Comparison of ENCODE assay signal across 8 cellular contexts in the genomic region with DNA sequence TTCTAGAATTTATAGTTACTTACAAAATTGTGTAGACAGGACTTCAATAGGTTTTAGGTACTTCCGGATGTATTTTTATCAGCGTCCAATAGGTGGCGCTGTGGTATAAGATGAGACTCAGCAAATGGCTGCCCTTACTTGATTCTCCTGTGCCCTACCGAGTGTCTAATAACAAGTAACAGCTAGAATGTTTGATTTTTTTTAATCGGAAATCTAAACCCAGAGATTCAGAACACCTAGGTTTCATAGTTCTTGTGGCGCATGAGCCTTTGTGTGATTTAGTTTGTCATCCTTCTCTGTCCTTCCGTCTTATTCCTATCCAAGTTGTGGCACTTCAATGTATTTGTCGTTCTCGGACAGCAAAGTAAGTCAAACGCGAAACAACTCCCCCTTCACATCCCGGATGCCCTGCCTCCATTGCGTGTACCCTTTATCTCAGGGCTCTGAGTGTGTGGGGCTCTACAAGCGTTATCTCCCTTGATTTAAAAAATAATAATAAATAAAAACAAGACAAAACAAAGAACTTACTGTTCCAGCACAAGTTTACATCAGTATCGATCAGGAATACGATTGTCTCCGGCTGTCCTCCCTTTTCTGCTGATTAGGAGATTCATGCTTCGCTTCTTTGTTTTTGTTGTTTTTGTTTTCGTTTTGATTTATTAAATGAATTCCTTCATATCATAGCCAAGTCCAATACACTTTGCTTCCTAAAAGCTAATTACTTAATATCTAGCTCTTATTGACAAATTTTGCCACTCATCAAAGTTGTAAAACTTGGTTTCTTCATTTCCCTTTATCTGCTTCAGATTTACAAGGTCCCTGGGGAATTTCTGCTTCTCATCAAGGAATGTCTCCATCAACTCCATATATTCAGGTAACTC. TPM values are rescaled to one million over a fixed set of nuclear protein-coding genes. Genes with fewer than 3 reads are reported as not detected.
DNase-seq lines count a peak whose midpoint lies in the region; ATAC-seq and TF ChIP-seq lines count a peak whose summit lies in the region.

No MANE protein-coding gene starts in this region.

- no peaks in the 10 kb centered on the region for H3K9me3 Mint-ChIP-seq in activated CD4-positive, alpha-beta T cell treated with anti-CD3 and anti-CD28 coated beads, Interleukin-2, amount 10 ng/mL, durations not matched to agents 24 days and 14 days
- no peaks in the 10 kb centered on the region for H3K9me3 Mint-ChIP-seq in dendritic cell treated with granulocyte-macrophage colony-stimulating factor and Interleukin-4, amounts not matched to agents 40 ng/mL and 50 ng/mL, for 4 days

- H3K9me3 ChIP-seq in BE2C (no peaks in the 10 kb centered on the region), liver (ENCODE audit: control insufficient read depth in 4 of 4, low read length in 3 of 4) (no peaks in the 10 kb centered on the region)

- H3K27ac ChIP-seq in liver (ENCODE audit: low read depth in 1 of 2, low read length in 2 of 2), result peak overlapping the region; percentile 84 to 86

- TF ChIP-seq CTCF in BE2C (IDR thresholded peaks at IDR 0.05; ENCODE audit: low read depth, low read length) (peak; percentile 80), liver (IDR thresholded peaks at IDR 0.05; ENCODE audit: low read depth, low read length, missing input control) (peak; percentile 89)

- peaks cover 10% of the 10 kb centered on the region for H3K4me1 Mint-ChIP-seq in activated CD4-positive, alpha-beta T cell treated with anti-CD3 and anti-CD28 coated beads, Interleukin-2, amount 10 ng/mL, durations not matched to agents 24 days and 14 days
- peaks cover 9% of the 10 kb centered on the region for H3K4me1 Mint-ChIP-seq in dendritic cell treated with granulocyte-macrophage colony-stimulating factor and Interleukin-4, amounts not matched to agents 40 ng/mL and 50 ng/mL, for 4 days (ENCODE audit: low read depth)

- H3K4me1 ChIP-seq in BE2C, result peaks cover 16% of the 10 kb centered on the region
- peaks cover 0 to 11% (median 6%) of the 10 kb centered on the region in 4 donors for H3K4me1 ChIP-seq in liver (ENCODE audit: control insufficient read depth in 4 of 4, insufficient read depth in 4 of 4, low read length in 3 of 4)

- no peaks in the 10 kb centered on the region for H3K36me3 ChIP-seq in BE2C
- no peaks in the 10 kb centered on the region for H3K36me3 ChIP-seq in liver (ENCODE audit: control insufficient read depth in 4 of 4, insufficient read depth in 3 of 4, low read depth in 1 of 4, low read length in 3 of 4)

- peak overlapping the region; percentile 63 for H3K4me3 ChIP-seq in BE2C (ENCODE audit: low read depth, low read length)
- peak overlapping the region; percentile 36 to 93 (median 81) for H3K4me3 ChIP-seq in liver (ENCODE audit: low read depth in 1 of 3, low read length in 3 of 3)

- H3K27me3 ChIP-seq in BE2C, result no peaks in the 10 kb centered on the region
- no peaks in the 10 kb centered on the region for H3K27me3 ChIP-seq in liver (ENCODE audit: control insufficient read depth in 4 of 4, insufficient read depth in 4 of 4, low read length in 3 of 4)

- ATAC-seq in HG03460 (IDR thresholded peaks at IDR 0.05; ENCODE audit: unreplicated experiment), result peak; percentile 89

- peak; percentile 93 to 97 for TF ChIP-seq RAD21 in liver (IDR thresholded peaks at IDR 0.05)

- no peaks in the 10 kb centered on the region for H3K27me3 Mint-ChIP-seq in activated CD4-positive, alpha-beta T cell treated with anti-CD3 and anti-CD28 coated beads, Interleukin-2, amount 10 ng/mL, durations not matched to agents 24 days and 14 days
- H3K27me3 Mint-ChIP-seq in dendritic cell treated with granulocyte-macrophage colony-stimulating factor and Interleukin-4, amounts not matched to agents 40 ng/mL and 50 ng/mL, for 4 days, result no peaks in the 10 kb centered on the region

- H3K27ac Mint-ChIP-seq in activated CD4-positive, alpha-beta T cell treated with anti-CD3 and anti-CD28 coated beads, Interleukin-2, amount 10 ng/mL, durations not matched to agents 24 days and 14 days, result peak overlapping the region; percentile 87
- peak overlapping the region; percentile 60 for H3K27ac Mint-ChIP-seq in dendritic cell treated with granulocyte-macrophage colony-stimulating factor and Interleukin-4, amounts not matched to agents 40 ng/mL and 50 ng/mL, for 4 days

- DNase-seq in BE2C (peak; percentile 71), GM19240 (ENCODE audit: insufficient read length, low spot score) (peak; percentile 43), NCI-H526 (lab: John Stamatoyannopoulos, UW) (peak; percentile 76 to 79)
- DNase-seq in activated CD4-positive, alpha-beta T cell treated with anti-CD3 and anti-CD28 coated beads, Interleukin-2, amount 10 ng/mL, durations not matched to agents 24 days and 14 days, result peak; percentile 94
- DNase-seq in stimulated activated CD4-positive, alpha-beta T cell treated with anti-CD3 and anti-CD28 coated beads, Interleukin-4, amount 100 ng/mL, for 4 hours, result peak; percentile 45 to 72

- peak overlapping the region; percentile 77 to 94 for H3K9ac ChIP-seq in liver (ENCODE audit: low read depth in 1 of 2, low read length in 2 of 2)

- WGBS in liver, result 3% methylated on average over 19 of the region's 19 CpGs

- peaks cover 2% of the 10 kb centered on the region for H3K36me3 Mint-ChIP-seq in activated CD4-positive, alpha-beta T cell treated with anti-CD3 and anti-CD28 coated beads, Interleukin-2, amount 10 ng/mL, durations not matched to agents 24 days and 14 days (ENCODE audit: low read depth)
- H3K36me3 Mint-ChIP-seq in dendritic cell treated with granulocyte-macrophage colony-stimulating factor and Interleukin-4, amounts not matched to agents 40 ng/mL and 50 ng/mL, for 4 days (ENCODE audit: low read depth), result no peaks in the 10 kb centered on the region

- H3K4me3 Mint-ChIP-seq in activated CD4-positive, alpha-beta T cell treated with anti-CD3 and anti-CD28 coated beads, Interleukin-2, amount 10 ng/mL, durations not matched to agents 24 days and 14 days, result peak overlapping the region; percentile 93
- peak overlapping the region; percentile 71 for H3K4me3 Mint-ChIP-seq in dendritic cell treated with granulocyte-macrophage colony-stimulating factor and Interleukin-4, amounts not matched to agents 40 ng/mL and 50 ng/mL, for 4 days

- intact Hi-C loops in activated CD4-positive, alpha-beta T cell treated with anti-CD3 and anti-CD28 coated beads, Interleukin-2, amount 10 ng/mL, durations not matched to agents 24 days and 14 days (cut with micrococcal nuclease), result loop anchor here (1.0 to 2.0 kb wide), 2 partner anchors 50 to 291 kb away; no protein-coding TSS in a partner anchor
- intact Hi-C loops in dendritic cell treated with granulocyte-macrophage colony-stimulating factor and Interleukin-4, amounts not matched to agents 40 ng/mL and 50 ng/mL, for 4 days (cut with micrococcal nuclease), result loop anchor here (2.0 kb wide), 1 partner anchor 290 kb away; a partner anchor contains a TSS

TF ChIP-seq in liver, 16 proteins besides CTCF, POLR2A, EP300 and RAD21 (continues in another document):
- TF ChIP-seq, protein P1, sequence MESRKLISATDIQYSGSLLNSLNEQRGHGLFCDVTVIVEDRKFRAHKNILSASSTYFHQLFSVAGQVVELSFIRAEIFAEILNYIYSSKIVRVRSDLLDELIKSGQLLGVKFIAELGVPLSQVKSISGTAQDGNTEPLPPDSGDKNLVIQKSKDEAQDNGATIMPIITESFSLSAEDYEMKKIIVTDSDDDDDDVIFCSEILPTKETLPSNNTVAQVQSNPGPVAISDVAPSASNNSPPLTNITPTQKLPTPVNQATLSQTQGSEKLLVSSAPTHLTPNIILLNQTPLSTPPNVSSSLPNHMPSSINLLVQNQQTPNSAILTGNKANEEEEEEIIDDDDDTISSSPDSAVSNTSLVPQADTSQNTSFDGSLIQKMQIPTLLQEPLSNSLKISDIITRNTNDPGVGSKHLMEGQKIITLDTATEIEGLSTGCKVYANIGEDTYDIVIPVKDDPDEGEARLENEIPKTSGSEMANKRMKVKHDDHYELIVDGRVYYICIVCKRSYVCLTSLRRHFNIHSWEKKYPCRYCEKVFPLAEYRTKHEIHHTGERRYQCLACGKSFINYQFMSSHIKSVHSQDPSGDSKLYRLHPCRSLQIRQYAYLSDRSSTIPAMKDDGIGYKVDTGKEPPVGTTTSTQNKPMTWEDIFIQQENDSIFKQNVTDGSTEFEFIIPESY (IDR thresholded peaks at IDR 0.05), result no peak
- TF ChIP-seq NR2F2 (IDR thresholded peaks at IDR 0.05), result no peak
- peak; percentile 7 to 49 for TF ChIP-seq GABPA (IDR thresholded peaks at IDR 0.05 in 1 of 2, conservative IDR thresholded peaks at IDR 0.05 in 1 of 2)
- TF ChIP-seq TAF1 (conservative IDR thresholded peaks at IDR 0.05), result peak; percentile 22
- TF ChIP-seq RXRA (IDR thresholded peaks at IDR 0.05), result peak; percentile 8 to 13
- TF ChIP-seq HNF4A (conservative IDR thresholded peaks at IDR 0.05), result peak in 1 of 2 donors; percentile 7
- TF ChIP-seq, protein P2, sequence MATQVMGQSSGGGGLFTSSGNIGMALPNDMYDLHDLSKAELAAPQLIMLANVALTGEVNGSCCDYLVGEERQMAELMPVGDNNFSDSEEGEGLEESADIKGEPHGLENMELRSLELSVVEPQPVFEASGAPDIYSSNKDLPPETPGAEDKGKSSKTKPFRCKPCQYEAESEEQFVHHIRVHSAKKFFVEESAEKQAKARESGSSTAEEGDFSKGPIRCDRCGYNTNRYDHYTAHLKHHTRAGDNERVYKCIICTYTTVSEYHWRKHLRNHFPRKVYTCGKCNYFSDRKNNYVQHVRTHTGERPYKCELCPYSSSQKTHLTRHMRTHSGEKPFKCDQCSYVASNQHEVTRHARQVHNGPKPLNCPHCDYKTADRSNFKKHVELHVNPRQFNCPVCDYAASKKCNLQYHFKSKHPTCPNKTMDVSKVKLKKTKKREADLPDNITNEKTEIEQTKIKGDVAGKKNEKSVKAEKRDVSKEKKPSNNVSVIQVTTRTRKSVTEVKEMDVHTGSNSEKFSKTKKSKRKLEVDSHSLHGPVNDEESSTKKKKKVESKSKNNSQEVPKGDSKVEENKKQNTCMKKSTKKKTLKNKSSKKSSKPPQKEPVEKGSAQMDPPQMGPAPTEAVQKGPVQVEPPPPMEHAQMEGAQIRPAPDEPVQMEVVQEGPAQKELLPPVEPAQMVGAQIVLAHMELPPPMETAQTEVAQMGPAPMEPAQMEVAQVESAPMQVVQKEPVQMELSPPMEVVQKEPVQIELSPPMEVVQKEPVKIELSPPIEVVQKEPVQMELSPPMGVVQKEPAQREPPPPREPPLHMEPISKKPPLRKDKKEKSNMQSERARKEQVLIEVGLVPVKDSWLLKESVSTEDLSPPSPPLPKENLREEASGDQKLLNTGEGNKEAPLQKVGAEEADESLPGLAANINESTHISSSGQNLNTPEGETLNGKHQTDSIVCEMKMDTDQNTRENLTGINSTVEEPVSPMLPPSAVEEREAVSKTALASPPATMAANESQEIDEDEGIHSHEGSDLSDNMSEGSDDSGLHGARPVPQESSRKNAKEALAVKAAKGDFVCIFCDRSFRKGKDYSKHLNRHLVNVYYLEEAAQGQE (IDR thresholded peaks at IDR 0.05), result peak; percentile 42
- peak; percentile 20 for TF ChIP-seq SP1 (IDR thresholded peaks at IDR 0.05)
- TF ChIP-seq FOXA2 (IDR thresholded peaks at IDR 0.05), result no peak

RNA-seq across cellular contexts. Expression of a gene that starts 50.7 kb away (rescaled TPM):
- 104 TPM for polyA plus RNA-seq in BE2C (2012; ENCODE audit: insufficient read depth, insufficient read length, low read depth)
- total RNA-seq in activated CD4-positive, alpha-beta T cell treated with anti-CD3 and anti-CD28 coated beads, Interleukin-2, amount 10 ng/mL, durations not matched to agents 24 days and 14 days, result 60.2 and 65.4 TPM in 2 replicates
- 10 to 100 TPM; 28.9 to 37.8 TPM for total RNA-seq in liver
- 10 to 100 TPM; 15.5 to 23.5 TPM for polyA plus RNA-seq in liver

Comparison
In these comparisons a context has a peak if more than half of its experiments do, and no peak if none do; other contexts are left out.
1. Peak in every context shown above with its lines: DNase-seq, ATAC-seq, H3K4me3 ChIP-seq and H3K27ac ChIP-seq.
2. DNase-seq: peak in every context shown above with its lines; median percentile 94 in activated CD4-positive, alpha-beta T cell treated with anti-CD3 and anti-CD28 coated beads, Interleukin-2, amount 10 ng/mL, durations not matched to agents 24 days and 14 days; 78 in NCI-H526; 71 in BE2C; 58 in stimulated activated CD4-positive, alpha-beta T cell treated with anti-CD3 and anti-CD28 coated beads, Interleukin-4, amount 100 ng/mL, for 4 hours; 43 in GM19240.